1 cellular context compared by ENCODE assay signal in the genomic region with DNA sequence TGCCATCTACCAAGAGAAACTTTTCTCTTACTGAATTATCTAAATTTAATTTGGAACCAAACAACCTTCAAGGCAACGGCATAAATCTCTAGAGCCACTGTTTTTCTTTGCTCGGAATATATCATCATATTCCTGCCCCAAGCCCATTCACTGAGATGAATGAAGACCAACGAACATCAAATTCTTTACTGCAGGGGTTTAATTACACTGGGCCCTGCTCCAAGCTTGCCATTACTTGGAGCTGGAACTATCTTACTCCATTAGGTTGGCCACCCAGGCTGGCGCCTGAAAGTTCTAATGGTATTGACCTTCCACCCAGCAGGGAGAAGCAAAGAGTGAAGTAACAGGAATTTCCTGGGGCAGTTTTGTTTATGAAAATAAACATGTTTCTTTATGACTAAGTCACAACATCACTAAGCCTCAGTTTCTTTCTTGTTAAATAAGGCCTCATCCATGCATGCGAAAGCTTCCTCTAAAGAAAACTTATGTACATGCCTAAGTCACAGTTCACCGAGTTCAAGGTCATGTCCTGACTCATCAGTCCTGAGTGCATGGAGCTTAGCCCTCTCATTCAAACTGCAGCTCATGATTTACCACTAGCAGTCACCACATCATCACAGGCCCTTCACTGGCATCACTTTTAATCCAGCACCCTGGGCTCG.
A peak's percentile ranks its signal among the peaks of the same experiment; 100 is the strongest.
TF ChIP-seq lines count a peak whose summit lies in the region.

No MANE protein-coding gene starts in this region.

TF ChIP-seq in HEK293, 187 proteins besides CTCF, POLR2A, EP300 and RAD21 (continued from another document and continues in another):
- peak; percentile 88 for TF ChIP-seq GLI2 (tag by site-specific recombination; IDR thresholded peaks at IDR 0.05; ENCODE audit: borderline replicate concordance, low read depth)
- no peak for TF ChIP-seq MZF1 (tag by site-specific recombination; IDR thresholded peaks at IDR 0.05; ENCODE audit: borderline replicate concordance)
- peak; percentile 85 for TF ChIP-seq ZNF629 (tag by site-specific recombination; IDR thresholded peaks at IDR 0.05)
- no peak for TF ChIP-seq ZNF701 (tag by site-specific recombination; IDR thresholded peaks at IDR 0.05)
- peak; percentile 89 for TF ChIP-seq GLIS1 (tag by site-specific recombination; IDR thresholded peaks at IDR 0.05)
- TF ChIP-seq ZNF112 (tag by site-specific recombination; IDR thresholded peaks at IDR 0.05) = no peak
- TF ChIP-seq, protein P1, sequence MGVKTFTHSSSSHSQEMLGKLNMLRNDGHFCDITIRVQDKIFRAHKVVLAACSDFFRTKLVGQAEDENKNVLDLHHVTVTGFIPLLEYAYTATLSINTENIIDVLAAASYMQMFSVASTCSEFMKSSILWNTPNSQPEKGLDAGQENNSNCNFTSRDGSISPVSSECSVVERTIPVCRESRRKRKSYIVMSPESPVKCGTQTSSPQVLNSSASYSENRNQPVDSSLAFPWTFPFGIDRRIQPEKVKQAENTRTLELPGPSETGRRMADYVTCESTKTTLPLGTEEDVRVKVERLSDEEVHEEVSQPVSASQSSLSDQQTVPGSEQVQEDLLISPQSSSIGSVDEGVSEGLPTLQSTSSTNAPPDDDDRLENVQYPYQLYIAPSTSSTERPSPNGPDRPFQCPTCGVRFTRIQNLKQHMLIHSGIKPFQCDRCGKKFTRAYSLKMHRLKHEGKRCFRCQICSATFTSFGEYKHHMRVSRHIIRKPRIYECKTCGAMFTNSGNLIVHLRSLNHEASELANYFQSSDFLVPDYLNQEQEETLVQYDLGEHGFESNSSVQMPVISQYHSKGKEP (tag by site-specific recombination; IDR thresholded peaks at IDR 0.05) = peak; percentile 87
- TF ChIP-seq, protein P2, sequence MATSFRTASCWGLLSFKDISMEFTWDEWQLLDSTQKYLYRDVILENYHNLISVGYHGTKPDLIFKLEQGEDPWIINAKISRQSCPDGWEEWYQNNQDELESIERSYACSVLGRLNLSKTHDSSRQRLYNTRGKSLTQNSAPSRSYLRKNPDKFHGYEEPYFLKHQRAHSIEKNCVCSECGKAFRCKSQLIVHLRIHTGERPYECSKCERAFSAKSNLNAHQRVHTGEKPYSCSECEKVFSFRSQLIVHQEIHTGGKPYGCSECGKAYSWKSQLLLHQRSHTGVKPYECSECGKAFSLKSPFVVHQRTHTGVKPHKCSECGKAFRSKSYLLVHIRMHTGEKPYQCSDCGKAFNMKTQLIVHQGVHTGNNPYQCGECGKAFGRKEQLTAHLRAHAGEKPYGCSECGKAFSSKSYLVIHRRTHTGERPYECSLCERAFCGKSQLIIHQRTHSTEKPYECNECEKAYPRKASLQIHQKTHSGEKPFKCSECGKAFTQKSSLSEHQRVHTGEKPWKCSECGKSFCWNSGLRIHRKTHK (tag by site-specific recombination; IDR thresholded peaks at IDR 0.05) = no peak
- TF ChIP-seq, protein P3, sequence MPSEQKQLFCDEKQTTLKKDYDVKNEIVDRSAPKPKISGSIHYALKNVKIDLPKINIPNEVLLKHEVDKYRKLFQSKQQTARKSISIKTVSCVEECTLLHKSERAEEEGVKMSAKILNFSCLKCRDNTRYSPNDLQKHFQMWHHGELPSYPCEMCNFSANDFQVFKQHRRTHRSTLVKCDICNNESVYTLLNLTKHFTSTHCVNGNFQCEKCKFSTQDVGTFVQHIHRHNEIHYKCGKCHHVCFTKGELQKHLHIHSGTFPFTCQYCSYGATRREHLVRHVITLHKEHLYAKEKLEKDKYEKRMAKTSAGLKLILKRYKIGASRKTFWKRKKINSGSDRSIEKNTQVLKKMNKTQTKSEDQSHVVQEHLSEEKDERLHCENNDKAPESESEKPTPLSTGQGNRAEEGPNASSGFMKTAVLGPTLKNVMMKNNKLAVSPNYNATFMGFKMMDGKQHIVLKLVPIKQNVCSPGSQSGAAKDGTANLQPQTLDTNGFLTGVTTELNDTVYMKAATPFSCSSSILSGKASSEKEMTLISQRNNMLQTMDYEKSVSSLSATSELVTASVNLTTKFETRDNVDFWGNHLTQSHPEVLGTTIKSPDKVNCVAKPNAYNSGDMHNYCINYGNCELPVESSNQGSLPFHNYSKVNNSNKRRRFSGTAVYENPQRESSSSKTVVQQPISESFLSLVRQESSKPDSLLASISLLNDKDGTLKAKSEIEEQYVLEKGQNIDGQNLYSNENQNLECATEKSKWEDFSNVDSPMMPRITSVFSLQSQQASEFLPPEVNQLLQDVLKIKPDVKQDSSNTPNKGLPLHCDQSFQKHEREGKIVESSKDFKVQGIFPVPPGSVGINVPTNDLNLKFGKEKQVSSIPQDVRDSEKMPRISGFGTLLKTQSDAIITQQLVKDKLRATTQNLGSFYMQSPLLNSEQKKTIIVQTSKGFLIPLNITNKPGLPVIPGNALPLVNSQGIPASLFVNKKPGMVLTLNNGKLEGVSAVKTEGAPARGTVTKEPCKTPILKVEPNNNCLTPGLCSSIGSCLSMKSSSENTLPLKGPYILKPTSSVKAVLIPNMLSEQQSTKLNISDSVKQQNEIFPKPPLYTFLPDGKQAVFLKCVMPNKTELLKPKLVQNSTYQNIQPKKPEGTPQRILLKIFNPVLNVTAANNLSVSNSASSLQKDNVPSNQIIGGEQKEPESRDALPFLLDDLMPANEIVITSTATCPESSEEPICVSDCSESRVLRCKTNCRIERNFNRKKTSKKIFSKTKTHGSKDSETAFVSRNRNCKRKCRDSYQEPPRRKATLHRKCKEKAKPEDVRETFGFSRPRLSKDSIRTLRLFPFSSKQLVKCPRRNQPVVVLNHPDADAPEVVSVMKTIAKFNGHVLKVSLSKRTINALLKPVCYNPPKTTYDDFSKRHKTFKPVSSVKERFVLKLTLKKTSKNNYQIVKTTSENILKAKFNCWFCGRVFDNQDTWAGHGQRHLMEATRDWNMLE (tag by site-specific recombination; conservative IDR thresholded peaks at IDR 0.05; ENCODE audit: low read depth) = no peak
- TF ChIP-seq, protein P4, sequence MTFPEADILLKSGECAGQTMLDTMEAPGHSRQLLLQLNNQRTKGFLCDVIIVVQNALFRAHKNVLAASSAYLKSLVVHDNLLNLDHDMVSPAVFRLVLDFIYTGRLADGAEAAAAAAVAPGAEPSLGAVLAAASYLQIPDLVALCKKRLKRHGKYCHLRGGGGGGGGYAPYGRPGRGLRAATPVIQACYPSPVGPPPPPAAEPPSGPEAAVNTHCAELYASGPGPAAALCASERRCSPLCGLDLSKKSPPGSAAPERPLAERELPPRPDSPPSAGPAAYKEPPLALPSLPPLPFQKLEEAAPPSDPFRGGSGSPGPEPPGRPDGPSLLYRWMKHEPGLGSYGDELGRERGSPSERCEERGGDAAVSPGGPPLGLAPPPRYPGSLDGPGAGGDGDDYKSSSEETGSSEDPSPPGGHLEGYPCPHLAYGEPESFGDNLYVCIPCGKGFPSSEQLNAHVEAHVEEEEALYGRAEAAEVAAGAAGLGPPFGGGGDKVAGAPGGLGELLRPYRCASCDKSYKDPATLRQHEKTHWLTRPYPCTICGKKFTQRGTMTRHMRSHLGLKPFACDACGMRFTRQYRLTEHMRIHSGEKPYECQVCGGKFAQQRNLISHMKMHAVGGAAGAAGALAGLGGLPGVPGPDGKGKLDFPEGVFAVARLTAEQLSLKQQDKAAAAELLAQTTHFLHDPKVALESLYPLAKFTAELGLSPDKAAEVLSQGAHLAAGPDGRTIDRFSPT (tag by site-specific recombination; IDR thresholded peaks at IDR 0.05) = no peak
- no peak for TF ChIP-seq ZNF416 (tag by site-specific recombination; IDR thresholded peaks at IDR 0.05)
- TF ChIP-seq, protein P5, sequence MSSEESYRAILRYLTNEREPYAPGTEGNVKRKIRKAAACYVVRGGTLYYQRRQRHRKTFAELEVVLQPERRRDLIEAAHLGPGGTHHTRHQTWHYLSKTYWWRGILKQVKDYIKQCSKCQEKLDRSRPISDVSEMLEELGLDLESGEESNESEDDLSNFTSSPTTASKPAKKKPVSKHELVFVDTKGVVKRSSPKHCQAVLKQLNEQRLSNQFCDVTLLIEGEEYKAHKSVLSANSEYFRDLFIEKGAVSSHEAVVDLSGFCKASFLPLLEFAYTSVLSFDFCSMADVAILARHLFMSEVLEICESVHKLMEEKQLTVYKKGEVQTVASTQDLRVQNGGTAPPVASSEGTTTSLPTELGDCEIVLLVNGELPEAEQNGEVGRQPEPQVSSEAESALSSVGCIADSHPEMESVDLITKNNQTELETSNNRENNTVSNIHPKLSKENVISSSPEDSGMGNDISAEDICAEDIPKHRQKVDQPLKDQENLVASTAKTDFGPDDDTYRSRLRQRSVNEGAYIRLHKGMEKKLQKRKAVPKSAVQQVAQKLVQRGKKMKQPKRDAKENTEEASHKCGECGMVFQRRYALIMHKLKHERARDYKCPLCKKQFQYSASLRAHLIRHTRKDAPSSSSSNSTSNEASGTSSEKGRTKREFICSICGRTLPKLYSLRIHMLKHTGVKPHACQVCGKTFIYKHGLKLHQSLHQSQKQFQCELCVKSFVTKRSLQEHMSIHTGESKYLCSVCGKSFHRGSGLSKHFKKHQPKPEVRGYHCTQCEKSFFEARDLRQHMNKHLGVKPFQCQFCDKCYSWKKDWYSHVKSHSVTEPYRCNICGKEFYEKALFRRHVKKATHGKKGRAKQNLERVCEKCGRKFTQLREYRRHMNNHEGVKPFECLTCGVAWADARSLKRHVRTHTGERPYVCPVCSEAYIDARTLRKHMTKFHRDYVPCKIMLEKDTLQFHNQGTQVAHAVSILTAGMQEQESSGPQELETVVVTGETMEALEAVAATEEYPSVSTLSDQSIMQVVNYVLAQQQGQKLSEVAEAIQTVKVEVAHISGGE (tag by site-specific recombination; conservative IDR thresholded peaks at IDR 0.05; ENCODE audit: low read depth) = no peak
- no peak for TF ChIP-seq ZNF777 (tag by site-specific recombination; IDR thresholded peaks at IDR 0.05; ENCODE audit: borderline replicate concordance)
- TF ChIP-seq IKZF3 (tag by site-specific recombination; IDR thresholded peaks at IDR 0.05) = peak; percentile 88
- TF ChIP-seq ZBTB17 (tag by site-specific recombination; IDR thresholded peaks at IDR 0.05) = peak; percentile 62
- TF ChIP-seq ZNF19 (tag by site-specific recombination; IDR thresholded peaks at IDR 0.05; ENCODE audit: low read depth) = no peak
- TF ChIP-seq, protein P6, sequence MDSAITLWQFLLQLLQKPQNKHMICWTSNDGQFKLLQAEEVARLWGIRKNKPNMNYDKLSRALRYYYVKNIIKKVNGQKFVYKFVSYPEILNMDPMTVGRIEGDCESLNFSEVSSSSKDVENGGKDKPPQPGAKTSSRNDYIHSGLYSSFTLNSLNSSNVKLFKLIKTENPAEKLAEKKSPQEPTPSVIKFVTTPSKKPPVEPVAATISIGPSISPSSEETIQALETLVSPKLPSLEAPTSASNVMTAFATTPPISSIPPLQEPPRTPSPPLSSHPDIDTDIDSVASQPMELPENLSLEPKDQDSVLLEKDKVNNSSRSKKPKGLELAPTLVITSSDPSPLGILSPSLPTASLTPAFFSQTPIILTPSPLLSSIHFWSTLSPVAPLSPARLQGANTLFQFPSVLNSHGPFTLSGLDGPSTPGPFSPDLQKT (IDR thresholded peaks at IDR 0.05; ENCODE audit: borderline replicate concordance, low read depth, low read length) = no peak
- TF ChIP-seq, protein P7, sequence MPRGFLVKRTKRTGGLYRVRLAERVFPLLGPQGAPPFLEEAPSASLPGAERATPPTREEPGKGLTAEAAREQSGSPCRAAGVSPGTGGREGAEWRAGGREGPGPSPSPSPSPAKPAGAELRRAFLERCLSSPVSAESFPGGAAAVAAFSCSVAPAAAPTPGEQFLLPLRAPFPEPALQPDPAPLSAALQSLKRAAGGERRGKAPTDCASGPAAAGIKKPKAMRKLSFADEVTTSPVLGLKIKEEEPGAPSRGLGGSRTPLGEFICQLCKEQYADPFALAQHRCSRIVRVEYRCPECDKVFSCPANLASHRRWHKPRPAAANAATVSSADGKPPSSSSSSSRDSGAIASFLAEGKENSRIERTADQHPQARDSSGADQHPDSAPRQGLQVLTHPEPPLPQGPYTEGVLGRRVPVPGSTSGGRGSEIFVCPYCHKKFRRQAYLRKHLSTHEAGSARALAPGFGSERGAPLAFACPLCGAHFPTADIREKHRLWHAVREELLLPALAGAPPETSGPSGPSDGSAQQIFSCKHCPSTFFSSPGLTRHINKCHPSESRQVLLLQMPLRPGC (tag by site-specific recombination; IDR thresholded peaks at IDR 0.05) = peak; percentile 76
- no peak for TF ChIP-seq ZNF391 (tag by site-specific recombination; IDR thresholded peaks at IDR 0.05; ENCODE audit: borderline replicate concordance, low read depth)
- peak; percentile 30; the same call in 1 of the 2 replicates for TF ChIP-seq KLF8 (tag by site-specific recombination; IDR thresholded peaks at IDR 0.05)
- peak; percentile 79 for TF ChIP-seq TCF7L2 (IDR thresholded peaks at IDR 0.05; ENCODE audit: borderline replicate concordance, low read depth, low read length)
- TF ChIP-seq KLF10 (tag by site-specific recombination; IDR thresholded peaks at IDR 0.05) = peak; percentile 62
- TF ChIP-seq, protein P8, sequence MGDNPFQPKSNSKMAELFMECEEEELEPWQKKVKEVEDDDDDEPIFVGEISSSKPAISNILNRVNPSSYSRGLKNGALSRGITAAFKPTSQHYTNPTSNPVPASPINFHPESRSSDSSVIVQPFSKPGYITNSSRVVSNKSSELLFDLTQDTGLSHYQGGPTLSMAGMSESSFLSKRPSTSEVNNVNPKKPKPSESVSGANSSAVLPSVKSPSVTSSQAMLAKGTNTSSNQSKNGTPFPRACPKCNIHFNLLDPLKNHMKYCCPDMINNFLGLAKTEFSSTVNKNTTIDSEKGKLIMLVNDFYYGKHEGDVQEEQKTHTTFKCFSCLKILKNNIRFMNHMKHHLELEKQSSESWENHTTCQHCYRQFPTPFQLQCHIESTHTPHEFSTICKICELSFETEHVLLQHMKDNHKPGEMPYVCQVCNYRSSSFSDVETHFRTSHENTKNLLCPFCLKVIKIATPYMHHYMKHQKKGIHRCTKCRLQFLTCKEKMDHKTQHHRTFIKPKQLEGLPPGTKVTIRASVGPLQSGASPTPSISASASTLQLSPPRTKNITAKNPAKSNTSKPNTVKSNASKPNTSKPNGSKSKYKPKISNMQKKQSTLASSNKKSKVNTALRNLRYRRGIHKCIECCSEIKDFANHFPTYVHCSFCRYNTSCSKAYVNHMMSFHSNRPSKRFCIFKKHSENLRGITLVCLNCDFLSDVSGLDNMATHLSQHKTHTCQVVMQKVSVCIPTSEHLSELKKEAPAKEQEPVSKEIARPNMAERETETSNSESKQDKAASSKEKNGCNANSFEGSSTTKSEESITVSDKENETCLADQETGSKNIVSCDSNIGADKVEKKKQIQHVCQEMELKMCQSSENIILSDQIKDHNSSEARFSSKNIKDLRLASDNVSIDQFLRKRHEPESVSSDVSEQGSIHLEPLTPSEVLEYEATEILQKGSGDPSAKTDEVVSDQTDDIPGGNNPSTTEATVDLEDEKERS (tag by site-specific recombination; IDR thresholded peaks at IDR 0.05) = no peak
- no peak for TF ChIP-seq BCL11A (tag by site-specific recombination; IDR thresholded peaks at IDR 0.05; ENCODE audit: low read depth)
- no peak for TF ChIP-seq ZNF837 (tag by site-specific recombination; IDR thresholded peaks at IDR 0.05)
- peak; percentile 60 for TF ChIP-seq WT1 (tag by site-specific recombination; IDR thresholded peaks at IDR 0.05)
- TF ChIP-seq HOXA7 (CRISPR knock-in tag; IDR thresholded peaks at IDR 0.05; ENCODE audit: borderline replicate concordance) = no peak
- TF ChIP-seq ZBTB20 (tag by site-specific recombination; IDR thresholded peaks at IDR 0.05) = peak; percentile 99; the same call in 1 of the 2 replicates
- peak; percentile 39; the same call in 1 of the 2 replicates for TF ChIP-seq ZSCAN30 (tag by site-specific recombination; IDR thresholded peaks at IDR 0.05)
